23 cellular contexts compared by ENCODE assay signal in genomic region chrX:15755091-15755490, GRCh38. TPM values are rescaled to one million over a fixed set of nuclear protein-coding genes. Genes with fewer than 3 reads are reported as not detected.
DNase-seq lines count a peak whose midpoint lies in the region; ATAC-seq, FAIRE-seq and TF ChIP-seq lines count a peak whose summit lies in the region.
"Had no signal": no experiment of that assay in that cellular context is flagged by ENCODE, and none has a peak within 500 bp of the region (broad histone marks: within the 10 kb centered on the region; RNA-seq: fewer than 3 reads in every experiment).

No MANE protein-coding gene starts in this region.

- H3K27me3 Mint-ChIP-seq in CD4-positive, alpha-beta T cell: no peaks in the 10 kb centered on the region
- H3K27me3 Mint-ChIP-seq in astrocyte (ENCODE audit: low read depth, unreplicated experiment): no peaks in the 10 kb centered on the region

- no peaks in the 10 kb centered on the region for H3K9me3 Mint-ChIP-seq in CD4-positive, alpha-beta T cell
- H3K9me3 Mint-ChIP-seq in astrocyte (ENCODE audit: unreplicated experiment): no peaks in the 10 kb centered on the region

- no peaks in the 10 kb centered on the region for H3K36me3 ChIP-seq in Loucy (ENCODE audit: insufficient read depth, low read length)
- no peaks in the 10 kb centered on the region for H3K36me3 ChIP-seq in astrocyte (ENCODE audit: insufficient read depth, low read length)
- H3K36me3 ChIP-seq in neural cell (ENCODE audit: insufficient read depth, low read length): no peaks in the 10 kb centered on the region
- H3K36me3 ChIP-seq in right atrium auricular region: no peaks in the 10 kb centered on the region
- H3K36me3 ChIP-seq: BE2C had no signal

- H3K9ac ChIP-seq in Loucy (ENCODE audit: low read depth, low read length, poor library complexity, severe bottlenecking): peak overlapping the region; percentile 3
- H3K9ac ChIP-seq in astrocyte (ENCODE audit: low read length): no peak overlapping the region
- no peak overlapping the region for H3K9ac ChIP-seq in neural cell (ENCODE audit: low read length)

- H2AFZ ChIP-seq in Loucy (ENCODE audit: low read length) (no peak overlapping the region), astrocyte (ENCODE audit: low read depth, low read length) (no peak overlapping the region), neural cell (ENCODE audit: low read depth, low read length) (no peak overlapping the region)

- peaks cover 44% of the 10 kb centered on the region for H3K36me3 Mint-ChIP-seq in CD4-positive, alpha-beta T cell (ENCODE audit: low read depth)
- no peaks in the 10 kb centered on the region for H3K36me3 Mint-ChIP-seq in astrocyte (ENCODE audit: low read depth, unreplicated experiment)

- intact Hi-C loops in CD4-positive, alpha-beta T cell (cut with DNase I, micrococcal nuclease): loop anchor here in 1 of 2 experiments (5.0 kb wide), 1 partner anchor 68 kb away; no protein-coding TSS in a partner anchor

- no peak overlapping the region for H3K4me3 Mint-ChIP-seq in CD4-positive, alpha-beta T cell
- H3K4me3 Mint-ChIP-seq in astrocyte (ENCODE audit: unreplicated experiment): no peak overlapping the region

- TF ChIP-seq CTCF in CD4-positive, alpha-beta T cell (IDR thresholded peaks at IDR 0.05): no peak
- TF ChIP-seq CTCF in Loucy (conservative IDR thresholded peaks at IDR 0.05; ENCODE audit: low read length) (no peak), astrocyte (IDR thresholded peaks at IDR 0.05; ENCODE audit: insufficient read depth, low read depth, low read length) (no peak), neural cell (IDR thresholded peaks at IDR 0.05; ENCODE audit: poor library complexity, severe bottlenecking) (no peak), right atrium auricular region (IDR thresholded peaks at IDR 0.05) (no peak)

- H3K4me2 ChIP-seq in Loucy (ENCODE audit: low read depth, low read length, poor library complexity, severe bottlenecking) (peak overlapping the region; percentile 87), astrocyte (ENCODE audit: low read length) (no peak overlapping the region), neural cell (ENCODE audit: low read length) (no peak overlapping the region)
- H3K4me2 ChIP-seq: A549 had no signal

- ATAC-seq in CD4-positive, alpha-beta T cell (ENCODE audit: poor library complexity): no peak
- ATAC-seq in GM21619 (IDR thresholded peaks at IDR 0.05; ENCODE audit: unreplicated experiment): no peak
- ATAC-seq: A549, HCT116 had no signal

- FAIRE-seq in astrocyte (lab: Jason Lieb, UNC): peak; percentile 79
- FAIRE-seq: A549, GM18507 had no signal

- peaks cover 7% of the 10 kb centered on the region for H3F3A ChIP-seq in Loucy (ENCODE audit: low read depth)
- H3F3A ChIP-seq in neural cell (ENCODE audit: insufficient read depth, low read length, poor library complexity, severe bottlenecking): no peaks in the 10 kb centered on the region

- H3K4me1 Mint-ChIP-seq in CD4-positive, alpha-beta T cell (ENCODE audit: low read depth): peaks cover 76% of the 10 kb centered on the region
- H3K4me1 Mint-ChIP-seq in astrocyte (ENCODE audit: low read depth, unreplicated experiment): peaks cover 1% of the 10 kb centered on the region

- DNase-seq in CD4-positive, alpha-beta T cell: no peak
- DNase-seq in astrocyte (ENCODE audit: low read depth) (no peak), GDM1 (lab: John Stamatoyannopoulos, UW) (no peak), right atrium auricular region (ENCODE audit: low spot score) (no peak)
- DNase-seq: BE2C, Calu3, GOT3, KBM-7, NCI-H1092 treated with DMSO at 0.1 percent for 48 hours, NCI-H1436 treated with DMSO at 0.1 percent for 48 hours, NCI-H2029, NCI-H226, NCI-H510A treated with DMSO at 0.1 percent for 48 hours, NCI-H748 treated with DMSO at 0.1 percent for 48 hours, SHP77 treated with DMSO at 0.1 percent for 48 hours had no signal

- TF ChIP-seq RAD21 in neural cell (conservative IDR thresholded peaks at IDR 0.05): no peak

- H3K27ac Mint-ChIP-seq in CD4-positive, alpha-beta T cell: peak overlapping the region; percentile 91
- H3K27ac Mint-ChIP-seq in astrocyte (ENCODE audit: unreplicated experiment): no peak overlapping the region

- CTCF ChIA-PET in CD4-positive, alpha-beta T cell (lab: Charles Lee): interaction anchor here (1.4 kb wide), 1 partner anchor 17 kb away, joined by 3 read pairs; the partner anchor contains the start of gene CA5B

- H3K4me3 ChIP-seq in Loucy (ENCODE audit: low read length, poor library complexity, severe bottlenecking) (peak overlapping the region; percentile 24), astrocyte (ENCODE audit: insufficient read depth, low read depth, low read length) (no peak overlapping the region), neural cell (ENCODE audit: low read length) (no peak overlapping the region), right atrium auricular region (no peak overlapping the region)
- H3K4me3 ChIP-seq: A549, SK-N-MC had no signal

- H3K9me3 ChIP-seq in CD4-positive, alpha-beta T cell (ENCODE audit: control insufficient read depth, low read length): no peaks in the 10 kb centered on the region
- H3K9me3 ChIP-seq in Loucy (ENCODE audit: insufficient read depth, low read depth, low read length) (no peaks in the 10 kb centered on the region), astrocyte (ENCODE audit: insufficient read depth, low read depth, low read length) (no peaks in the 10 kb centered on the region), neural cell (ENCODE audit: low read length) (no peaks in the 10 kb centered on the region), right atrium auricular region (no peaks in the 10 kb centered on the region)
- H3K9me3 ChIP-seq: A549, BE2C had no signal

- H3K4me1 ChIP-seq in Loucy (ENCODE audit: insufficient read depth, low read length, poor library complexity, severe bottlenecking) (peaks cover 47% of the 10 kb centered on the region), astrocyte (ENCODE audit: insufficient read depth, low read length) (peaks cover 3% of the 10 kb centered on the region), right atrium auricular region (peaks cover 0 to 16% of the 10 kb centered on the region in 2 donors)
- H3K4me1 ChIP-seq: BE2C had no signal

- H3K79me2 ChIP-seq in Loucy (ENCODE audit: insufficient read depth, low read length): peaks cover 29% of the 10 kb centered on the region; the same call in 1 of the 2 replicates
- no peaks in the 10 kb centered on the region for H3K79me2 ChIP-seq in astrocyte (ENCODE audit: insufficient read depth, low read length)
- no peaks in the 10 kb centered on the region for H3K79me2 ChIP-seq in neural cell (replicated peaks; ENCODE audit: insufficient read depth, low read length)

- no peak for TF ChIP-seq EP300 in neural cell (conservative IDR thresholded peaks at IDR 0.05; ENCODE audit: poor library complexity, severe bottlenecking)

- no peaks in the 10 kb centered on the region for H4K20me1 ChIP-seq in Loucy (ENCODE audit: insufficient read depth, low read length, poor library complexity, severe bottlenecking)
- no peaks in the 10 kb centered on the region for H4K20me1 ChIP-seq in astrocyte (ENCODE audit: insufficient read depth, low read length)
- no peaks in the 10 kb centered on the region for H4K20me1 ChIP-seq in neural cell (ENCODE audit: insufficient read depth)

- H3K9me2 ChIP-seq in Loucy (replicated peaks; ENCODE audit: low read depth, low read length) (no peaks in the 10 kb centered on the region), neural cell (ENCODE audit: insufficient read depth, low read length) (no peaks in the 10 kb centered on the region)

- POLR2A ChIA-PET in CD4-positive, alpha-beta T cell (lab: Charles Lee): interaction anchor here (2.2 to 13.9 kb wide), 2 partner anchors 16 to 80 kb away, joined by 7 to 204 read pairs; partner anchors contain the start of gene CA5B

- H3K27me3 ChIP-seq in CD4-positive, alpha-beta T cell (ENCODE audit: control insufficient read depth, insufficient read depth, low read length): no peaks in the 10 kb centered on the region
- H3K27me3 ChIP-seq in Loucy (ENCODE audit: insufficient read depth, low read length, poor library complexity, severe bottlenecking) (no peaks in the 10 kb centered on the region), astrocyte (ENCODE audit: insufficient read depth, low read length) (no peaks in the 10 kb centered on the region), neural cell (ENCODE audit: insufficient read depth, low read depth, low read length) (no peaks in the 10 kb centered on the region), right atrium auricular region (no peaks in the 10 kb centered on the region)
- H3K27me3 ChIP-seq: BE2C had no signal

- peak overlapping the region; percentile 1 for H3K27ac ChIP-seq in CD4-positive, alpha-beta T cell (ENCODE audit: low read depth, low read length)
- H3K27ac ChIP-seq in astrocyte (ENCODE audit: low read depth, low read length) (no peak overlapping the region), neural cell (ENCODE audit: low read length) (peak overlapping the region; percentile 31), right atrium auricular region (no peak overlapping the region)
- H3K27ac ChIP-seq: A549, RWPE1, SK-N-MC had no signal

TF ChIP-seq in neural cell, 6 proteins besides CTCF, POLR2A, EP300 and RAD21:
- TF ChIP-seq POLR2AphosphoS5 (IDR thresholded peaks at IDR 0.05): peak; percentile 12
- no peak for TF ChIP-seq EZH2 (IDR thresholded peaks at IDR 0.05; ENCODE audit: borderline replicate concordance, insufficient read depth, low read length, poor library complexity, severe bottlenecking)

RNA-seq across cellular contexts. Expression of gene CA5B, which starts 17.0 kb away (rescaled TPM):
- 10 to 100 TPM; 60.8 to 64.5 TPM for total RNA-seq in CD4-positive, alpha-beta T cell
- total RNA-seq in astrocyte: 6.1 and 6.4 TPM in 2 replicates
- 2.7 and 10.3 TPM in 2 replicates for polyA plus RNA-seq in neural cell
- polyA minus RNA-seq in neural cell: 10.0 and 12.7 TPM in 2 replicates
- total RNA-seq in right atrium auricular region: 1 to 10 TPM; 6.4 to 8.6 TPM

RNA-seq across cellular contexts. Expression of gene ZRSR2, which starts 35.2 kb away (rescaled TPM):
- total RNA-seq in CD4-positive, alpha-beta T cell: 10 to 100 TPM; 18.4 to 21.1 TPM
- total RNA-seq in astrocyte: 7.3 and 9.3 TPM in 2 replicates
- polyA plus RNA-seq in neural cell: 10.6 and 11.2 TPM in 2 replicates
- 7.1 and 7.9 TPM in 2 replicates for polyA minus RNA-seq in neural cell
- 1 to 10 TPM; 4.0 to 6.1 TPM for total RNA-seq in right atrium auricular region

Comparison
In these comparisons a context has a peak if more than half of its experiments do, and no peak if none do; other contexts are left out.
1. H3K27ac ChIP-seq: peak in CD4-positive, alpha-beta T cell (single experiment) and neural cell (single experiment); none in astrocyte (single experiment) and right atrium auricular region (0 of 2).